ENCODE assay signal across 11 cellular contexts in the genomic region with DNA sequence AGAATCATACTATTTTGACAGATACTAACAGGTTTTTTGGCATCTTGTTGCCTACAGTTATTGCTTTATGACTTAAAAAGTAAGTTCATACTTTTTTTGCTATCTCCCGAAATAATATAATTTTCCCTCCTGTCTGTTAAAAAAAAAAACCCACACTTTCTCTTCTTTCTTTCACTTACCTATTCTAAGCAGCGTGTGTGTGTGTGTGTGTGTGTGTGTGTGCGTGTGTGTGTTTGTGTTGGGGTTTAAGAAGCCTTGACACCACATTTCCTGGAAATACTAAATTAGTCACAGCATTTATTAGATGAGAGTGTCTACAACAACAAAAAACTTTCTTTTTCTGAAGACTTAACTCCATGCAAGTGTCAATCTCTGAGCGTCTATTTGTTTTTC. TPM values are rescaled to one million over a fixed set of nuclear protein-coding genes. Genes with fewer than 3 reads are reported as not detected.
DNase-seq lines count a peak whose midpoint lies in the region; ATAC-seq and TF ChIP-seq lines count a peak whose summit lies in the region.
"Had no signal": no experiment of that assay in that cellular context is flagged by ENCODE, and none has a peak within 500 bp of the region (broad histone marks: within the 10 kb centered on the region; RNA-seq: fewer than 3 reads in every experiment).

No MANE protein-coding gene starts in this region.

- no peaks in the 10 kb centered on the region for H3K9me3 Mint-ChIP-seq in activated CD4-positive, alpha-beta T cell treated with anti-CD3 and anti-CD28 coated beads, Interleukin-2, amount 10 ng/mL, durations not matched to agents 24 days and 14 days
- H3K9me3 Mint-ChIP-seq in stimulated activated memory B cell treated with anti-CD40 and anti-IgM and Interleukin-4, amounts not matched to agents 10 μg/mL and 1 μg/mL and 100 μg/mL, for 72 hours, result peaks cover 3% of the 10 kb centered on the region
- H3K9me3 Mint-ChIP-seq: GM23338 had no signal

- no peaks in the 10 kb centered on the region for H3K9me3 ChIP-seq in SK-N-SH
- H3K9me3 ChIP-seq: A549 had no signal

- H3F3A ChIP-seq in SK-N-SH (replicated peaks; ENCODE audit: insufficient read depth), result peaks cover 9% of the 10 kb centered on the region

- H3K4me3 ChIP-seq in SK-N-SH (ENCODE audit: low read depth in 2 of 2, low read length in 1 of 2), result no peak overlapping the region
- H3K4me3 ChIP-seq: A549, GM23338 had no signal

- no peaks in the 10 kb centered on the region for H3K9me2 ChIP-seq in SK-N-SH

- TF ChIP-seq CTCF in SK-N-SH (IDR thresholded peaks at IDR 0.05), result no peak

- H3K79me2 ChIP-seq in SK-N-SH (ENCODE audit: insufficient read depth), result peaks cover 27% of the 10 kb centered on the region

- CTCF ChIA-PET in SK-N-SH (lab: Yijun Ruan, JAX), result no interaction called here

- no peaks in the 10 kb centered on the region for H4K20me1 ChIP-seq in SK-N-SH (ENCODE audit: insufficient read depth)

- H3K4me1 Mint-ChIP-seq in activated CD4-positive, alpha-beta T cell treated with anti-CD3 and anti-CD28 coated beads, Interleukin-2, amount 10 ng/mL, durations not matched to agents 24 days and 14 days, result peaks cover 68% of the 10 kb centered on the region
- peaks cover 79% of the 10 kb centered on the region for H3K4me1 Mint-ChIP-seq in stimulated activated memory B cell treated with anti-CD40 and anti-IgM and Interleukin-4, amounts not matched to agents 10 μg/mL and 1 μg/mL and 100 μg/mL, for 72 hours

- peaks cover 72% of the 10 kb centered on the region for H3K36me3 Mint-ChIP-seq in activated CD4-positive, alpha-beta T cell treated with anti-CD3 and anti-CD28 coated beads, Interleukin-2, amount 10 ng/mL, durations not matched to agents 24 days and 14 days (ENCODE audit: low read depth)
- H3K36me3 Mint-ChIP-seq in stimulated activated memory B cell treated with anti-CD40 and anti-IgM and Interleukin-4, amounts not matched to agents 10 μg/mL and 1 μg/mL and 100 μg/mL, for 72 hours, result peaks cover 44% of the 10 kb centered on the region

- peaks cover 4 to 25% of the 10 kb centered on the region in 2 experiments; a peak in 3 of 4 replicates for H3K4me1 ChIP-seq in SK-N-SH (ENCODE audit: control insufficient read depth in 1 of 2, insufficient read depth in 2 of 2, low read depth in 1 of 2, low read length in 1 of 2)

- H3K27me3 Mint-ChIP-seq in activated CD4-positive, alpha-beta T cell treated with anti-CD3 and anti-CD28 coated beads, Interleukin-2, amount 10 ng/mL, durations not matched to agents 24 days and 14 days, result no peaks in the 10 kb centered on the region
- no peaks in the 10 kb centered on the region for H3K27me3 Mint-ChIP-seq in stimulated activated memory B cell treated with anti-CD40 and anti-IgM and Interleukin-4, amounts not matched to agents 10 μg/mL and 1 μg/mL and 100 μg/mL, for 72 hours

- POLR2A ChIA-PET in SK-N-SH (lab: Yijun Ruan, JAX), result no interaction called here

- H3K27me3 ChIP-seq in SK-N-SH (ENCODE audit: insufficient read depth), result no peaks in the 10 kb centered on the region

- H3K9ac ChIP-seq in SK-N-SH, result no peak overlapping the region

- no peak for TF ChIP-seq RAD21 in SK-N-SH (IDR thresholded peaks at IDR 0.05; ENCODE audit: low read length)

- intact Hi-C loops in activated CD4-positive, alpha-beta T cell treated with anti-CD3 and anti-CD28 coated beads, Interleukin-2, amount 10 ng/mL, durations not matched to agents 24 days and 14 days (cut with micrococcal nuclease), result loop anchor here (1.0 to 2.0 kb wide), 2 partner anchors 17 to 35 kb away; no protein-coding TSS in a partner anchor
- intact Hi-C loops in sciatic nerve (cut with DNase I), result no loop called here

- H3K4me2 ChIP-seq in SK-N-SH, result peak overlapping the region; percentile 20; the same call in 1 of the 2 replicates
- H3K4me2 ChIP-seq: A549, GM23338 had no signal

- WGBS in SK-N-SH (ENCODE audit: low lambda C conversion rate), result 80% methylated on average over 4 of the region's 4 CpGs

- no peak overlapping the region for H2AFZ ChIP-seq in SK-N-SH (ENCODE audit: low read depth)
- H2AFZ ChIP-seq: GM23338 had no signal

- H3K36me3 ChIP-seq in SK-N-SH (replicated peaks in 1 of 2; ENCODE audit: control insufficient read depth in 1 of 2, insufficient read depth in 2 of 2, low read length in 1 of 2), result no peaks in the 10 kb centered on the region

- no peak for TF ChIP-seq EP300 in SK-N-SH (IDR thresholded peaks at IDR 0.05; ENCODE audit: borderline replicate concordance in 1 of 2, low read depth in 1 of 2, low read length in 1 of 2)

- H3K4me3 Mint-ChIP-seq in activated CD4-positive, alpha-beta T cell treated with anti-CD3 and anti-CD28 coated beads, Interleukin-2, amount 10 ng/mL, durations not matched to agents 24 days and 14 days, result peak overlapping the region; percentile 78
- H3K4me3 Mint-ChIP-seq in stimulated activated memory B cell treated with anti-CD40 and anti-IgM and Interleukin-4, amounts not matched to agents 10 μg/mL and 1 μg/mL and 100 μg/mL, for 72 hours, result peak overlapping the region; percentile 71
- H3K4me3 Mint-ChIP-seq: GM23338 had no signal

- H3K27ac Mint-ChIP-seq in activated CD4-positive, alpha-beta T cell treated with anti-CD3 and anti-CD28 coated beads, Interleukin-2, amount 10 ng/mL, durations not matched to agents 24 days and 14 days, result peak overlapping the region; percentile 96
- H3K27ac Mint-ChIP-seq in stimulated activated memory B cell treated with anti-CD40 and anti-IgM and Interleukin-4, amounts not matched to agents 10 μg/mL and 1 μg/mL and 100 μg/mL, for 72 hours, result peak overlapping the region; percentile 97
- H3K27ac Mint-ChIP-seq: GM23338 had no signal

- H3K27ac ChIP-seq in SK-N-SH (ENCODE audit: low read depth in 2 of 2, low read length in 1 of 2), result peak overlapping the region in 1 of 2 experiments; percentile 60; a peak in 1 of 4 replicates
- H3K27ac ChIP-seq: A549 had no signal

- DNase-seq in SK-N-SH (no peak), dermis blood vessel endothelial cell (peak; percentile 31), NCI-H1417 (lab: John Stamatoyannopoulos, UW) (no peak), sciatic nerve (ENCODE audit: low spot score) (no peak)
- DNase-seq in activated CD4-positive, alpha-beta T cell treated with anti-CD3 and anti-CD28 coated beads, Interleukin-2, amount 10 ng/mL, durations not matched to agents 24 days and 14 days, result peak; percentile 77
- DNase-seq: NCI-H510A treated with DMSO at 0.1 percent for 48 hours had no signal

- no peak for ATAC-seq in SK-N-SH treated with all-trans-retinoic acid at 6 μM for 48 hours
- ATAC-seq in stimulated activated memory B cell treated with anti-CD40 and anti-IgM and Interleukin-4, amounts not matched to agents 10 μg/mL and 1 μg/mL and 100 μg/mL, for 72 hours, result peak; percentile 66
- no peak for ATAC-seq in GM19023 (IDR thresholded peaks at IDR 0.05; ENCODE audit: unreplicated experiment)
- ATAC-seq in sciatic nerve, result no peak
- ATAC-seq: A549, GM23338 had no signal

TF ChIP-seq in SK-N-SH, 30 proteins besides CTCF, POLR2A, EP300 and RAD21:
- TF ChIP-seq POLR2AphosphoS5 (IDR thresholded peaks at IDR 0.05; ENCODE audit: low read depth, low read length) (no peak), SMC3 (IDR thresholded peaks at IDR 0.05; ENCODE audit: low read depth, low read length) (no peak), JUND (IDR thresholded peaks at IDR 0.05) (no peak)
TF ChIP-seq in SK-N-SH: peak in this region for 0.

TF ChIP-seq in SK-N-SH treated with all-trans-retinoic acid at 6 μM for 48 hours, 23 proteins besides CTCF, POLR2A, EP300 and RAD21 (continues in another document):
- TF ChIP-seq OSR1 (CRISPR knock-in tag; IDR thresholded peaks at IDR 0.05) (no peak), ZNF70 (CRISPR knock-in tag; IDR thresholded peaks at IDR 0.05) (no peak), CSDC2 (CRISPR knock-in tag; IDR thresholded peaks at IDR 0.05) (no peak), ZFP30 (CRISPR knock-in tag; IDR thresholded peaks at IDR 0.05) (no peak), ISL1 (CRISPR knock-in tag; IDR thresholded peaks at IDR 0.05) (no peak), BACH2 (CRISPR knock-in tag; IDR thresholded peaks at IDR 0.05; ENCODE audit: borderline replicate concordance) (no peak), ZNF565 (CRISPR knock-in tag; conservative IDR thresholded peaks at IDR 0.05; ENCODE audit: low read depth) (no peak), ZC3H10 (CRISPR knock-in tag; IDR thresholded peaks at IDR 0.05) (no peak), CREB5 (CRISPR knock-in tag; IDR thresholded peaks at IDR 0.05; ENCODE audit: low read depth) (no peak), ZFP3 (CRISPR knock-in tag; IDR thresholded peaks at IDR 0.05) (no peak), GLIS3 (CRISPR knock-in tag; IDR thresholded peaks at IDR 0.05) (no peak), ESRRG (CRISPR knock-in tag; IDR thresholded peaks at IDR 0.05) (no peak)
- TF ChIP-seq, protein P1, sequence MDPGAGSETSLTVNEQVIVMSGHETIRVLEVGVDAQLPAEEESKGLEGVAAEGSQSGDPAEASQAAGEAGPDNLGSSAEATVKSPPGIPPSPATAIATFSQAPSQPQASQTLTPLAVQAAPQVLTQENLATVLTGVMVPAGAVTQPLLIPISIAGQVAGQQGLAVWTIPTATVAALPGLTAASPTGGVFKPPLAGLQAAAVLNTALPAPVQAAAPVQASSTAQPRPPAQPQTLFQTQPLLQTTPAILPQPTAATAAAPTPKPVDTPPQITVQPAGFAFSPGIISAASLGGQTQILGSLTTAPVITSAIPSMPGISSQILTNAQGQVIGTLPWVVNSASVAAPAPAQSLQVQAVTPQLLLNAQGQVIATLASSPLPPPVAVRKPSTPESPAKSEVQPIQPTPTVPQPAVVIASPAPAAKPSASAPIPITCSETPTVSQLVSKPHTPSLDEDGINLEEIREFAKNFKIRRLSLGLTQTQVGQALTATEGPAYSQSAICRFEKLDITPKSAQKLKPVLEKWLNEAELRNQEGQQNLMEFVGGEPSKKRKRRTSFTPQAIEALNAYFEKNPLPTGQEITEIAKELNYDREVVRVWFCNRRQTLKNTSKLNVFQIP (CRISPR knock-in tag; IDR thresholded peaks at IDR 0.05; ENCODE audit: borderline replicate concordance, low read depth), result no peak

RNA-seq across cellular contexts. Expression of gene TNFAIP8, which starts 12.4 kb away (rescaled TPM):
- polyA plus RNA-seq in SK-N-SH (2012; rRNA removed), result 28.3 and 31.3 TPM in 2 replicates
- polyA plus RNA-seq in SK-N-SH (2012; cell fraction: cytosol; rRNA removed), result 33.8 and 41.5 TPM in 2 replicates
- 11.7 and 15.5 TPM in 2 replicates for polyA plus RNA-seq in SK-N-SH (2012; cell fraction: nucleus; rRNA removed)
- 188 and 193 TPM in 2 replicates for total RNA-seq in activated CD4-positive, alpha-beta T cell treated with anti-CD3 and anti-CD28 coated beads, Interleukin-2, amount 10 ng/mL, durations not matched to agents 24 days and 14 days
- total RNA-seq in dermis blood vessel endothelial cell (13.6 and 15.9 TPM in 2 replicates), sciatic nerve (14.6 TPM)

Comparison
In these comparisons a context has a peak if more than half of its experiments do, and no peak if none do; other contexts are left out.
1. DNase-seq: peak in activated CD4-positive, alpha-beta T cell treated with anti-CD3 and anti-CD28 coated beads, Interleukin-2, amount 10 ng/mL, durations not matched to agents 24 days and 14 days (single experiment) and dermis blood vessel endothelial cell (single experiment); none in SK-N-SH (single experiment), NCI-H1417 (0 of 3) and sciatic nerve (single experiment).
2. RNA of gene TNFAIP8, which starts 12.4 kb away (total RNA-seq): 188 to 193 TPM in activated CD4-positive, alpha-beta T cell treated with anti-CD3 and anti-CD28 coated beads, Interleukin-2, amount 10 ng/mL, durations not matched to agents 24 days and 14 days; 14.6 TPM in sciatic nerve (single experiment) and 13.6 to 15.9 TPM in dermis blood vessel endothelial cell; every median in the first group is over 10 times any median in the second.